ENCODE assay signal across 21 cellular contexts in genomic region chr9:110160685-110161084, GRCh38. TPM values are rescaled to one million over a fixed set of nuclear protein-coding genes. Genes with fewer than 3 reads are reported as not detected.
"Had no signal": no experiment of that assay in that cellular context is flagged by ENCODE, and none has a peak within 500 bp of the region (broad histone marks: within the 10 kb centered on the region; RNA-seq: fewer than 3 reads in every experiment).

No MANE protein-coding gene starts in this region.

- H3K9me3 ChIP-seq: adrenal gland, gastrocnemius medialis, heart right ventricle, ovary, testis had no signal

- H3K27ac ChIP-seq: adrenal gland, coronary artery, epithelial cell of prostate, ovary, testis had no signal

- ATAC-seq: gastrocnemius medialis, heart right ventricle, left lobe of liver, T-cell, WTC11 had no signal

- H3K27me3 Mint-ChIP-seq: stimulated activated naive CD8-positive, alpha-beta T cell treated with anti-CD3 and anti-CD28 coated beads, Interleukin-15, Interleukin-2, amounts not matched to agents 100 ng/mL and 50 ng/mL, for 24 hours; T-cell had no signal

- FAIRE-seq: urothelium cell line had no signal

- H3K4me3 ChIP-seq: adrenal gland, coronary artery, gastrocnemius medialis, heart right ventricle, ovary, testis had no signal

- H3K4me1 ChIP-seq: testis had no signal

- H3K4me3 Mint-ChIP-seq: stimulated activated naive CD8-positive, alpha-beta T cell treated with anti-CD3 and anti-CD28 coated beads, Interleukin-15, Interleukin-2, amounts not matched to agents 100 ng/mL and 50 ng/mL, for 24 hours; WTC11 had no signal

- H3K9me3 Mint-ChIP-seq: stimulated activated naive CD8-positive, alpha-beta T cell treated with anti-CD3 and anti-CD28 coated beads, Interleukin-15, Interleukin-2, amounts not matched to agents 100 ng/mL and 50 ng/mL, for 24 hours; T-cell; WTC11 had no signal

- H3K36me3 ChIP-seq: adrenal gland, gastrocnemius medialis, ovary had no signal

- H3K27ac Mint-ChIP-seq: T-cell, WTC11 had no signal

- H3K27me3 ChIP-seq: adrenal gland, gastrocnemius medialis, heart right ventricle, ovary, testis had no signal

- DNase-seq: activated CD4-positive, alpha-beta T cell treated with anti-CD3 and anti-CD28 coated beads, Interleukin-2, amount 50 U/mL, for 4 hours; activated naive CD4-positive, alpha-beta T cell; activated T-cell treated with anti-CD3 and anti-CD28 coated beads, Interleukin-2, amount 50 U/mL, for 48 hours; central memory CD4-positive, alpha-beta T cell; effector memory CD4-positive, alpha-beta T cell; gastrocnemius medialis; heart right ventricle; islet precursor cell; mesendoderm; ovary; stimulated activated CD4-positive, alpha-beta T cell treated with anti-CD3 and anti-CD28 coated beads, Interleukin-12 subunit alpha, Interleukin-12 subunit beta, amount 100 ng/mL, for 4 hours; T-cell; testis had no signal

RNA-seq across cellular contexts. Expression of gene C9orf152, which starts 47.3 kb away (rescaled TPM):
- polyA plus RNA-seq: heart right ventricle, neural cell had no signal
